20 cellular contexts compared by ENCODE assay signal in the genomic region with DNA sequence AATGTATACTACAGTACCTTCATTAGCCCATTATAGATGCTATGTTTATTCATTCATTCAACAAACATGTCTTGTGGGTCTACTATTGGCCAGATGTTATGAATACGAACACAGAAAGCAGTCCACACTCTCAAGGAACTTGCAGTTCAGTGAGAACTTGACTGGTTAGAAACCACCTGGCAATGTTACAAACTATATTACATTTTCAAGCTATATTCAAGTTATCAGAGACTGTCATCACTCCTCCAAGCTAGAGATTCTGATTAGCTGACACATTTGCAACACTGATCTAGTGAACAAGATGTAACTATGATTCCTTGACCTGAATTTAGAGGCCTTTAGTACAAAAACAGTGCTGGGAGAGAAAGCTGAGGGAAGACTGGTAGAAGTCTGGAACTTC.
DNase-seq lines count a peak whose midpoint lies in the region; ATAC-seq and TF ChIP-seq lines count a peak whose summit lies in the region.
"Had no signal": no experiment of that assay in that cellular context is flagged by ENCODE, and none has a peak within 500 bp of the region (broad histone marks: within the 10 kb centered on the region; RNA-seq: fewer than 3 reads in every experiment).

No MANE protein-coding gene starts in this region.

- no peaks in the 10 kb centered on the region for H3K36me3 Mint-ChIP-seq in GM23338 (ENCODE audit: low read depth)
- H3K36me3 Mint-ChIP-seq in stimulated activated memory B cell treated with anti-CD40 and anti-IgM and Interleukin-4, amounts not matched to agents 10 μg/mL and 1 μg/mL and 100 μg/mL, for 72 hours, result no peaks in the 10 kb centered on the region

- no peaks in the 10 kb centered on the region for H3K79me2 ChIP-seq in GM23338 (replicated peaks; ENCODE audit: insufficient read depth)

- H3K27ac ChIP-seq in GM23338 (ENCODE audit: low read depth) (no peak overlapping the region), WERI-Rb-1 (peak overlapping the region; percentile 60; the same call in 1 of the 2 replicates)

- no peaks in the 10 kb centered on the region for H4K20me1 ChIP-seq in GM23338 (replicated peaks; ENCODE audit: insufficient read depth)

- H3K27ac Mint-ChIP-seq in GM23338, result no peak overlapping the region
- peak overlapping the region; percentile 60 for H3K27ac Mint-ChIP-seq in stimulated activated memory B cell treated with anti-CD40 and anti-IgM and Interleukin-4, amounts not matched to agents 10 μg/mL and 1 μg/mL and 100 μg/mL, for 72 hours

- H3K36me3 ChIP-seq in GM23338 (ENCODE audit: insufficient read depth), result no peaks in the 10 kb centered on the region
- H3K36me3 ChIP-seq in WERI-Rb-1, result no peaks in the 10 kb centered on the region
- H3K36me3 ChIP-seq: BE2C had no signal

- no peaks in the 10 kb centered on the region for H3K9me3 ChIP-seq in WERI-Rb-1 (ENCODE audit: severe bottlenecking)
- H3K9me3 ChIP-seq: BE2C had no signal

- no peaks in the 10 kb centered on the region for H3K4me1 ChIP-seq in GM23338 (ENCODE audit: insufficient read depth)

- no peak overlapping the region for H3K4me3 Mint-ChIP-seq in GM23338
- no peak overlapping the region for H3K4me3 Mint-ChIP-seq in stimulated activated memory B cell treated with anti-CD40 and anti-IgM and Interleukin-4, amounts not matched to agents 10 μg/mL and 1 μg/mL and 100 μg/mL, for 72 hours

- no peaks in the 10 kb centered on the region for H3K27me3 Mint-ChIP-seq in GM23338 (ENCODE audit: insufficient read depth, low read depth, poor library complexity)
- H3K27me3 Mint-ChIP-seq in stimulated activated memory B cell treated with anti-CD40 and anti-IgM and Interleukin-4, amounts not matched to agents 10 μg/mL and 1 μg/mL and 100 μg/mL, for 72 hours, result no peaks in the 10 kb centered on the region

- H3F3A ChIP-seq in GM23338 (replicated peaks; ENCODE audit: low read depth), result no peaks in the 10 kb centered on the region

- H3K4me1 Mint-ChIP-seq in GM23338, result no peaks in the 10 kb centered on the region
- peaks cover 29% of the 10 kb centered on the region for H3K4me1 Mint-ChIP-seq in stimulated activated memory B cell treated with anti-CD40 and anti-IgM and Interleukin-4, amounts not matched to agents 10 μg/mL and 1 μg/mL and 100 μg/mL, for 72 hours

- ATAC-seq in GM23338 (no peak), omental fat pad (ENCODE audit: low FRiP score) (no peak)
- no peak for ATAC-seq in stimulated activated memory B cell treated with anti-CD40 and anti-IgM and Interleukin-4, amounts not matched to agents 10 μg/mL and 1 μg/mL and 100 μg/mL, for 72 hours
- ATAC-seq: Panc1 had no signal

- no peak overlapping the region for H3K4me2 ChIP-seq in GM23338

- H3K4me3 ChIP-seq in GM23338, result no peak overlapping the region
- H3K4me3 ChIP-seq in WERI-Rb-1 (ENCODE audit: low read depth, low read length), result no peak overlapping the region

- DNase-seq in GM23338 (ENCODE audit: low spot score) (no peak), WERI-Rb-1 (no peak), iris pigment epithelial cell (ENCODE audit: low read depth) (peak; percentile 60), omental fat pad (ENCODE audit: low spot score) (no peak), NCI-H2196 treated with DMSO at 0.1 percent for 48 hours (lab: John Stamatoyannopoulos, UW; ENCODE audit: unreplicated experiment) (no peak)
- no peak for DNase-seq in activated CD4-positive, CD25-positive, alpha-beta regulatory T cell (lab: John Stamatoyannopoulos, UW)
- DNase-seq: BE2C; EL; GF-D8; MM.1S; NCI-H1048; NCI-H1417 treated with DMSO at 0.1 percent for 48 hours; NCI-H187 treated with DMSO at 0.1 percent for 48 hours; NCI-H226; NCI-H510A treated with DMSO at 0.1 percent for 48 hours; NCI-H748 treated with DMSO at 0.1 percent for 48 hours; NK-92 treated with Interleukin-12 subunit alpha and Interleukin-12 subunit beta, amount 100 ng/mL, for 24 hours; SIG-M5 had no signal

- H3K9me2 ChIP-seq in GM23338 (ENCODE audit: insufficient read depth), result peaks cover 10% of the 10 kb centered on the region

- H2AFZ ChIP-seq in GM23338, result peak overlapping the region; percentile 85; the same call in 1 of the 2 replicates

- TF ChIP-seq CTCF in GM23338 (conservative IDR thresholded peaks at IDR 0.05; ENCODE audit: low read depth in 2 of 2), result no peak
- no peak for TF ChIP-seq CTCF in WERI-Rb-1 (IDR thresholded peaks at IDR 0.05; ENCODE audit: low read depth, low read length)
- TF ChIP-seq CTCF in omental fat pad (IDR thresholded peaks at IDR 0.05), result no peak

- no peaks in the 10 kb centered on the region for H3K9me3 Mint-ChIP-seq in GM23338
- H3K9me3 Mint-ChIP-seq in stimulated activated memory B cell treated with anti-CD40 and anti-IgM and Interleukin-4, amounts not matched to agents 10 μg/mL and 1 μg/mL and 100 μg/mL, for 72 hours, result no peaks in the 10 kb centered on the region

- H3K27me3 ChIP-seq in GM23338 (ENCODE audit: insufficient read depth) (no peaks in the 10 kb centered on the region), WERI-Rb-1 (ENCODE audit: insufficient read depth, low read depth, severe bottlenecking) (no peaks in the 10 kb centered on the region)

TF ChIP-seq in GM23338, 12 proteins besides CTCF, POLR2A, EP300 and RAD21 (continues in another document):
- no peak for TF ChIP-seq EZH2phosphoT487 (IDR thresholded peaks at IDR 0.05; ENCODE audit: unreplicated experiment)
- no peak for TF ChIP-seq EZH2 (IDR thresholded peaks at IDR 0.05; ENCODE audit: low read depth, unreplicated experiment)
- TF ChIP-seq, protein P1, sequence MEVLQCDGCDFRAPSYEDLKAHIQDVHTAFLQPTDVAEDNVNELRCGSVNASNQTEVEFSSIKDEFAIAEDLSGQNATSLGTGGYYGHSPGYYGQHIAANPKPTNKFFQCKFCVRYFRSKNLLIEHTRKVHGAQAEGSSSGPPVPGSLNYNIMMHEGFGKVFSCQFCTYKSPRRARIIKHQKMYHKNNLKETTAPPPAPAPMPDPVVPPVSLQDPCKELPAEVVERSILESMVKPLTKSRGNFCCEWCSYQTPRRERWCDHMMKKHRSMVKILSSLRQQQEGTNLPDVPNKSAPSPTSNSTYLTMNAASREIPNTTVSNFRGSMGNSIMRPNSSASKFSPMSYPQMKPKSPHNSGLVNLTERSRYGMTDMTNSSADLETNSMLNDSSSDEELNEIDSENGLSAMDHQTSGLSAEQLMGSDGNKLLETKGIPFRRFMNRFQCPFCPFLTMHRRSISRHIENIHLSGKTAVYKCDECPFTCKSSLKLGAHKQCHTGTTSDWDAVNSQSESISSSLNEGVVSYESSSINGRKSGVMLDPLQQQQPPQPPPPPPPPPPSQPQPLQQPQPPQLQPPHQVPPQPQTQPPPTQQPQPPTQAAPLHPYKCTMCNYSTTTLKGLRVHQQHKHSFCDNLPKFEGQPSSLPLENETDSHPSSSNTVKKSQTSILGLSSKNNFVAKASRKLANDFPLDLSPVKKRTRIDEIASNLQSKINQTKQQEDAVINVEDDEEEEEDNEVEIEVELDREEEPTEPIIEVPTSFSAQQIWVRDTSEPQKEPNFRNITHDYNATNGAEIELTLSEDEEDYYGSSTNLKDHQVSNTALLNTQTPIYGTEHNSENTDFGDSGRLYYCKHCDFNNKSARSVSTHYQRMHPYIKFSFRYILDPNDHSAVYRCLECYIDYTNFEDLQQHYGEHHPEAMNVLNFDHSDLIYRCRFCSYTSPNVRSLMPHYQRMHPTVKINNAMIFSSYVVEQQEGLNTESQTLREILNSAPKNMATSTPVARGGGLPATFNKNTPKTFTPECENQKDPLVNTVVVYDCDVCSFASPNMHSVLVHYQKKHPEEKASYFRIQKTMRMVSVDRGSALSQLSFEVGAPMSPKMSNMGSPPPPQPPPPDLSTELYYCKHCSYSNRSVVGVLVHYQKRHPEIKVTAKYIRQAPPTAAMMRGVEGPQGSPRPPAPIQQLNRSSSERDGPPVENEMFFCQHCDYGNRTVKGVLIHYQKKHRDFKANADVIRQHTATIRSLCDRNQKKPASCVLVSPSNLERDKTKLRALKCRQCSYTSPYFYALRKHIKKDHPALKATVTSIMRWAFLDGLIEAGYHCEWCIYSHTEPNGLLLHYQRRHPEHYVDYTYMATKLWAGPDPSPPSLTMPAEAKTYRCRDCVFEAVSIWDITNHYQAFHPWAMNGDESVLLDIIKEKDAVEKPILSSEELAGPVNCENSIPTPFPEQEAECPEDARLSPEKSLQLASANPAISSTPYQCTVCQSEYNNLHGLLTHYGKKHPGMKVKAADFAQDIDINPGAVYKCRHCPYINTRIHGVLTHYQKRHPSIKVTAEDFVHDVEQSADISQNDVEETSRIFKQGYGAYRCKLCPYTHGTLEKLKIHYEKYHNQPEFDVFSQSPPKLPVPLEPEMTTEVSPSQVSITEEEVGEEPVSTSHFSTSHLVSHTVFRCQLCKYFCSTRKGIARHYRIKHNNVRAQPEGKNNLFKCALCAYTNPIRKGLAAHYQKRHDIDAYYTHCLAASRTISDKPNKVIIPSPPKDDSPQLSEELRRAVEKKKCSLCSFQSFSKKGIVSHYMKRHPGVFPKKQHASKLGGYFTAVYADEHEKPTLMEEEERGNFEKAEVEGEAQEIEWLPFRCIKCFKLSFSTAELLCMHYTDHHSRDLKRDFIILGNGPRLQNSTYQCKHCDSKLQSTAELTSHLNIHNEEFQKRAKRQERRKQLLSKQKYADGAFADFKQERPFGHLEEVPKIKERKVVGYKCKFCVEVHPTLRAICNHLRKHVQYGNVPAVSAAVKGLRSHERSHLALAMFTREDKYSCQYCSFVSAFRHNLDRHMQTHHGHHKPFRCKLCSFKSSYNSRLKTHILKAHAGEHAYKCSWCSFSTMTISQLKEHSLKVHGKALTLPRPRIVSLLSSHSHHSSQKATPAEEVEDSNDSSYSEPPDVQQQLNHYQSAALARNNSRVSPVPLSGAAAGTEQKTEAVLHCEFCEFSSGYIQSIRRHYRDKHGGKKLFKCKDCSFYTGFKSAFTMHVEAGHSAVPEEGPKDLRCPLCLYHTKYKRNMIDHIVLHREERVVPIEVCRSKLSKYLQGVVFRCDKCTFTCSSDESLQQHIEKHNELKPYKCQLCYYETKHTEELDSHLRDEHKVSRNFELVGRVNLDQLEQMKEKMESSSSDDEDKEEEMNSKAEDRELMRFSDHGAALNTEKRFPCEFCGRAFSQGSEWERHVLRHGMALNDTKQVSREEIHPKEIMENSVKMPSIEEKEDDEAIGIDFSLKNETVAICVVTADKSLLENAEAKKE (CRISPR knock-in tag; IDR thresholded peaks at IDR 0.05), result no peak
- no peak for TF ChIP-seq NANOG (IDR thresholded peaks at IDR 0.05; ENCODE audit: borderline replicate concordance)
- TF ChIP-seq ZNF331 (CRISPR knock-in tag; IDR thresholded peaks at IDR 0.05; ENCODE audit: low read depth), result no peak
- TF ChIP-seq ETS1 (IDR thresholded peaks at IDR 0.05), result no peak
- TF ChIP-seq ZNF114 (CRISPR knock-in tag; IDR thresholded peaks at IDR 0.05), result no peak
